ENCODE assay signal across 8 cellular contexts in the genomic region with DNA sequence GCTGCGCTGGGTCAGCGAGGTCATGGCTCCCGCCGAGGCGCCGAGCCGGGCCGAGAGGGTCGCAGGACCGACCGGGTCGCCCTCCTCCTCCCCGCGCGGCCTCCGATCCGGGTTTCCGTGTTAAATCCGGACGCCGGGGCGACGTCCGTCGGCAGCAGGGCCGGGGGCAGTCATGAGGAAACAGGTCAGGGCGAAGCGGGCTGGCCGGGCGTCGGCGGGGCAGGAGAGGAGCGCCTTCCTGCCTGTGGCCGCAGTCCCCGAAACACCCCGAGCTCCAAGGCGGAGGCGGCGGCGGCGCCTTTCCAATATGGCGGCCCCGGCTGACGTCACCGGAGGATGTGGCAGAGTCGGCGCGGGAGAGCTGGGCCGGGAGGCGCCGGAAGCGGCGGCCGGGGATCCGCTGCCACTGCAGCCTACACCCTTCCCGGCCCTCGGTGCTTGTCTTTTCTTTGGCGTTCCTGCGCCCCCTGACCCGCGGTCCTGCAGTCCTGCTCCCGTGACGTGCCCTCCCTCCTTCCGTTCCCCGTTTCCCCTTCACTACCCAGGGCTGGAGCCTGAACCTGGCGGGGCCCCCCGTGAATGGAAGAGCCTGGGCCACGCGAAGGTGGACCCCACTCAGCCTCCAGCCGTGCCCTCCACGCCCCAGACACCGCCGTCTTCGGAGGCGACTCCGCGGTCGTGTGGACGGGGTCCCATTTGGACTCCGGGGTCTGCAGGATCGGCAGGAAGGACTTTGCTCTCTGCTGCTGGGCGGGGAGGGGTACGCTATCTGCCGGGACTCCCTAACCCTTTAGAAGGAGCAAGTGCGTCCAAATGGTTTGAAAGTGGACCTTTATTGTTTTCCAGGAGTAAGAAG. TPM values are rescaled to one million over a fixed set of nuclear protein-coding genes. Genes with fewer than 3 reads are reported as not detected.
DNase-seq lines count a peak whose midpoint lies in the region; ATAC-seq and TF ChIP-seq lines count a peak whose summit lies in the region.

GOLPH3 (minus strand) TSS at position 309 of the 856 bp plus-strand sequence; CDS start at position 24, 285 bp downstream.

- H3K4me1 ChIP-seq in DOHH2 (ENCODE audit: control insufficient read depth, low read length), result peaks cover 21% of the 10 kb centered on the region

- peak; percentile 79 for DNase-seq in GOT3 (lab: John Stamatoyannopoulos, UW)
- DNase-seq in LHCN-M2 (ENCODE audit: low read depth), result peak; percentile 85
- DNase-seq in RPMI7951 (ENCODE audit: low read depth), result peak; percentile 85
- peak; percentile 93 for DNase-seq in activated T-helper 1 cell treated with anti-CD3 and anti-CD28 coated beads, Interleukin-12 subunit alpha, Interleukin-12 subunit beta, Interleukin-2, Interleukin-4 antibody, amounts not matched to agents 30 ng/mL and 10 ng/mL and 1 ng/mL, durations not matched to agents 14 hours and 24 hours and 36 hours (ENCODE audit: low spot score)
- peak; percentile 90 for DNase-seq in fibroblast of gingiva (ENCODE audit: low read depth)
- peak; percentile 85 to 95 (median 89) for DNase-seq in naive thymus-derived CD8-positive, alpha-beta T cell
- peak; percentile 90 for DNase-seq in stimulated activated naive B cell treated with anti-CD40 and anti-IgM and Interleukin-4, amounts not matched to agents 10 μg/mL and 1 μg/mL and 100 μg/mL, for 72 hours

- H3K79me2 ChIP-seq in DOHH2 (ENCODE audit: control insufficient read depth, low read length), result peaks cover 49% of the 10 kb centered on the region

- intact Hi-C loops in activated T-helper 1 cell treated with anti-CD3 and anti-CD28 coated beads, Interleukin-12 subunit alpha, Interleukin-12 subunit beta, Interleukin-2, Interleukin-4 antibody, amounts not matched to agents 30 ng/mL and 10 ng/mL and 1 ng/mL, durations not matched to agents 14 hours and 24 hours and 36 hours (cut with micrococcal nuclease), result loop anchor here (1.0 to 10.0 kb wide), 10 partner anchors 37 to 1266 kb away; partner anchors contain the start of genes MTMR12, SUB1, TARS1 and ZFR

- peak within 1 kb of the TSS; percentile 99 for H3K4me3 Mint-ChIP-seq in activated T-helper 1 cell treated with anti-CD3 and anti-CD28 coated beads, Interleukin-12 subunit alpha, Interleukin-12 subunit beta, Interleukin-2, Interleukin-4 antibody, amounts not matched to agents 30 ng/mL and 10 ng/mL and 1 ng/mL, durations not matched to agents 14 hours and 24 hours and 36 hours
- H3K4me3 Mint-ChIP-seq in naive thymus-derived CD8-positive, alpha-beta T cell, result peak within 1 kb of the TSS; percentile 93 to 99 (median 97)
- peak within 1 kb of the TSS; percentile 98 to 100 for H3K4me3 Mint-ChIP-seq in stimulated activated naive B cell treated with anti-CD40 and anti-IgM and Interleukin-4, amounts not matched to agents 10 μg/mL and 1 μg/mL and 100 μg/mL, for 72 hours

- H3K4me1 Mint-ChIP-seq in activated T-helper 1 cell treated with anti-CD3 and anti-CD28 coated beads, Interleukin-12 subunit alpha, Interleukin-12 subunit beta, Interleukin-2, Interleukin-4 antibody, amounts not matched to agents 30 ng/mL and 10 ng/mL and 1 ng/mL, durations not matched to agents 14 hours and 24 hours and 36 hours (ENCODE audit: low read depth), result peaks cover 31% of the 10 kb centered on the region
- peaks cover 12 to 41% (median 33%) of the 10 kb centered on the region in 4 donors for H3K4me1 Mint-ChIP-seq in naive thymus-derived CD8-positive, alpha-beta T cell
- H3K4me1 Mint-ChIP-seq in stimulated activated naive B cell treated with anti-CD40 and anti-IgM and Interleukin-4, amounts not matched to agents 10 μg/mL and 1 μg/mL and 100 μg/mL, for 72 hours, result peaks cover 8 to 14% of the 10 kb centered on the region in 2 donors

- no peaks in the 10 kb centered on the region for H3K9me2 ChIP-seq in DOHH2 (replicated peaks; ENCODE audit: control insufficient read depth, low read length)

- TF ChIP-seq CTCF in DOHH2 (IDR thresholded peaks at IDR 0.05; ENCODE audit: low read depth, low read length, poor library complexity, severe bottlenecking), result no peak

- H3K36me3 Mint-ChIP-seq in activated T-helper 1 cell treated with anti-CD3 and anti-CD28 coated beads, Interleukin-12 subunit alpha, Interleukin-12 subunit beta, Interleukin-2, Interleukin-4 antibody, amounts not matched to agents 30 ng/mL and 10 ng/mL and 1 ng/mL, durations not matched to agents 14 hours and 24 hours and 36 hours (ENCODE audit: low read depth), result peaks cover 23% of the 10 kb centered on the region
- peaks cover 0 to 21% (median 6%) of the 10 kb centered on the region in 3 donors for H3K36me3 Mint-ChIP-seq in naive thymus-derived CD8-positive, alpha-beta T cell
- peaks cover 10 to 21% of the 10 kb centered on the region in 2 donors for H3K36me3 Mint-ChIP-seq in stimulated activated naive B cell treated with anti-CD40 and anti-IgM and Interleukin-4, amounts not matched to agents 10 μg/mL and 1 μg/mL and 100 μg/mL, for 72 hours

- peak within 1 kb of the TSS; percentile 99 for H3K27ac Mint-ChIP-seq in activated T-helper 1 cell treated with anti-CD3 and anti-CD28 coated beads, Interleukin-12 subunit alpha, Interleukin-12 subunit beta, Interleukin-2, Interleukin-4 antibody, amounts not matched to agents 30 ng/mL and 10 ng/mL and 1 ng/mL, durations not matched to agents 14 hours and 24 hours and 36 hours
- H3K27ac Mint-ChIP-seq in naive thymus-derived CD8-positive, alpha-beta T cell, result peak within 1 kb of the TSS; percentile 95 to 99 (median 97)
- peak within 1 kb of the TSS; percentile 98 for H3K27ac Mint-ChIP-seq in stimulated activated naive B cell treated with anti-CD40 and anti-IgM and Interleukin-4, amounts not matched to agents 10 μg/mL and 1 μg/mL and 100 μg/mL, for 72 hours

- H3K9me3 ChIP-seq in DOHH2 (ENCODE audit: control insufficient read depth, insufficient read depth, low read length), result no peaks in the 10 kb centered on the region

- peak within 1 kb of the TSS; percentile 74 for H3K4me2 ChIP-seq in DOHH2 (ENCODE audit: low read length)

- H3K27ac ChIP-seq in DOHH2 (ENCODE audit: low read depth, low read length), result peak within 1 kb of the TSS; percentile 72

- peaks cover 4% of the 10 kb centered on the region for H3K27me3 Mint-ChIP-seq in activated T-helper 1 cell treated with anti-CD3 and anti-CD28 coated beads, Interleukin-12 subunit alpha, Interleukin-12 subunit beta, Interleukin-2, Interleukin-4 antibody, amounts not matched to agents 30 ng/mL and 10 ng/mL and 1 ng/mL, durations not matched to agents 14 hours and 24 hours and 36 hours (ENCODE audit: insufficient read depth)
- peaks cover 0 to 7% (median 2%) of the 10 kb centered on the region in 5 donors for H3K27me3 Mint-ChIP-seq in naive thymus-derived CD8-positive, alpha-beta T cell
- no peaks in the 10 kb centered on the region for H3K27me3 Mint-ChIP-seq in stimulated activated naive B cell treated with anti-CD40 and anti-IgM and Interleukin-4, amounts not matched to agents 10 μg/mL and 1 μg/mL and 100 μg/mL, for 72 hours

- H3K4me3 ChIP-seq in DOHH2 (ENCODE audit: low read length), result peak within 1 kb of the TSS; percentile 92

- no peaks in the 10 kb centered on the region for H3F3A ChIP-seq in DOHH2 (ENCODE audit: control insufficient read depth, insufficient read depth)

- H3K36me3 ChIP-seq in DOHH2 (ENCODE audit: control insufficient read depth, low read length), result peaks cover 40% of the 10 kb centered on the region

- POLR2A ChIA-PET in naive thymus-derived CD8-positive, alpha-beta T cell (lab: Charles Lee), result interaction anchor here (0.6 to 3.0 kb wide), 10 partner anchors 8 to 771 kb away, joined by 3 to 10 read pairs (median 4); partner anchors contain the start of genes C5orf22, DROSHA, MTMR12 and SUB1

- peaks cover 9% of the 10 kb centered on the region for H4K20me1 ChIP-seq in DOHH2 (ENCODE audit: control insufficient read depth, insufficient read depth, low read depth, low read length)

- H3K27me3 ChIP-seq in DOHH2 (ENCODE audit: control insufficient read depth, low read length), result no peaks in the 10 kb centered on the region

- ATAC-seq in naive thymus-derived CD8-positive, alpha-beta T cell, result peak; percentile 89 to 92
- peak; percentile 91 for ATAC-seq in stimulated activated naive B cell treated with anti-CD40 and anti-IgM and Interleukin-4, amounts not matched to agents 10 μg/mL and 1 μg/mL and 100 μg/mL, for 72 hours (replicated peaks)

- H3K9me3 Mint-ChIP-seq in activated T-helper 1 cell treated with anti-CD3 and anti-CD28 coated beads, Interleukin-12 subunit alpha, Interleukin-12 subunit beta, Interleukin-2, Interleukin-4 antibody, amounts not matched to agents 30 ng/mL and 10 ng/mL and 1 ng/mL, durations not matched to agents 14 hours and 24 hours and 36 hours, result no peaks in the 10 kb centered on the region
- H3K9me3 Mint-ChIP-seq in naive thymus-derived CD8-positive, alpha-beta T cell, result no peaks in the 10 kb centered on the region
- no peaks in the 10 kb centered on the region for H3K9me3 Mint-ChIP-seq in stimulated activated naive B cell treated with anti-CD40 and anti-IgM and Interleukin-4, amounts not matched to agents 10 μg/mL and 1 μg/mL and 100 μg/mL, for 72 hours

RNA-seq across cellular contexts. Expression of gene GOLPH3, which starts in this region (rescaled TPM):
- total RNA-seq in LHCN-M2 (2014; rRNA removed), result 58.0 and 65.3 TPM in 2 replicates
- 32.4 TPM for polyA plus RNA-seq in LHCN-M2 (2012)
- total RNA-seq in RPMI7951 (2014; rRNA removed; shearing (Covaris generic)), result 56.3 and 56.7 TPM in 2 replicates
- total RNA-seq in activated T-helper 1 cell treated with anti-CD3 and anti-CD28 coated beads, Interleukin-12 subunit alpha, Interleukin-12 subunit beta, Interleukin-2, Interleukin-4 antibody, amounts not matched to agents 30 ng/mL and 10 ng/mL and 1 ng/mL, durations not matched to agents 14 hours and 24 hours and 36 hours, result 85.1 and 91.3 TPM in 2 replicates
- total RNA-seq in naive thymus-derived CD8-positive, alpha-beta T cell, result 10 to 100 TPM; 63.7 to 65.7 TPM
- polyA plus RNA-seq in naive thymus-derived CD8-positive, alpha-beta T cell, result 10 to 100 TPM; 64.0 to 88.0 (median 74.3) TPM

Comparison
In these comparisons a context has a peak if more than half of its experiments do, and no peak if none do; other contexts are left out.
1. Peak in every context shown above with its lines: DNase-seq, ATAC-seq, H3K4me3 ChIP-seq and H3K27ac ChIP-seq.